21 cellular contexts compared by ENCODE assay signal in the genomic region with DNA sequence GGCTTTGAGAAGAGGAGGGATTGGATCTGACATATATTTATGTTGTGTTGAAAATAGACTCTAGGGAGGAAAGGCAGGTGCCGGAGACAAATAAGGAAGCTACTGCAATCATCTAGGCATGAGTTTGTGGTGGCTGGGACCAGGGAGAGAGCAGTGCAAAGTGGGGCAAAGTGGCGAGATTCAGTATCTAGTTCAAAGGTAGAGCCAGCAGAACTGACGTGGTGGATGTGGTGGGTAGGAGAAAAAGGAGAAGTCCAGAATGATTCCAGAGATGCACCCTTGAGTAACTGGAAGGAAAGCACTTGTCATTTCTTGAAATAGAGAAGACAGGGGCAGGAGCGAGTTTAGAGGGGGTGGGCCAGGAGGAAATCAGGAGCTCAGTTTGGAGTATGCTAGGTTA.
"Had no signal": no experiment of that assay in that cellular context is flagged by ENCODE, and none has a peak within 500 bp of the region (broad histone marks: within the 10 kb centered on the region; RNA-seq: fewer than 3 reads in every experiment).

No MANE protein-coding gene starts in this region.

- H3K27ac Mint-ChIP-seq: IgD-negative memory B cell had no signal

- H3K27ac ChIP-seq: HL-60, RWPE1 had no signal

- H3K4me3 Mint-ChIP-seq: IgD-negative memory B cell had no signal

- H3K9ac ChIP-seq: SK-N-SH had no signal

- H3K9me3 ChIP-seq: SK-N-SH had no signal

- DNase-seq: KBM-7, NCI-H1092 treated with DMSO at 0.1 percent for 48 hours, NCI-H1436, NCI-H187, NCI-H2029, NCI-H2081 treated with DMSO at 0.1 percent for 48 hours, NCI-H2171, NCI-H226, NCI-H446, NCI-H510A, NCI-H524 treated with DMSO at 0.1 percent for 48 hours, NCI-H69, NCI-H774, PC-3, SHP77, SK-N-SH had no signal

- H3K36me3 Mint-ChIP-seq: IgD-negative memory B cell had no signal

- H3K9me3 Mint-ChIP-seq: IgD-negative memory B cell had no signal

- H3K4me2 ChIP-seq: SK-N-SH had no signal

- FAIRE-seq: HTR-8/SVneo had no signal

- ATAC-seq: Panc1, PC-3 had no signal
